In the genomic region with DNA sequence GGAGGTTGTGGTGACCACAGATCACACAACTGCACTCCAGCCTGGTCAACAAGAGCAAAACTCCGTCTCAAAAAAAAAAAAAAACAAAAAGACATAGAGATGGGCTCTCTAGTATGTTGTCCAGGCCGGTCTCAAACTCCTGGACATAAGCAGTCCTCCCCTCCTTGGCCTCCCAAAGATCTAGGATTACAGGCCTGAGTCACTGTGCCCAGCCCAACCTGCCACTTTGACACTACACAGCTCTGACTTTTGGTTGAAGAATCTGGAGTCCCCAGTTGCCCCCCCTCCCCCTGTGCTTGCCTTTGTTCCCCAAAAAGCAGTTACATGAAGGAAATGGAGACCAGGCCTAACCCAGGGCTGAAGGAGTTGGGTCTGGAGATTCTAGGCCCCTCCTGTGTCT, we compare ENCODE assay signal across 1 cellular context.
TF ChIP-seq lines count a peak whose summit lies in the region.

No MANE protein-coding gene starts in this region.

TF ChIP-seq in IMR-90, 13 proteins besides CTCF, POLR2A, EP300 and RAD21:
- TF ChIP-seq SMC3 (IDR thresholded peaks at IDR 0.05; ENCODE audit: low read depth, low read length) (no peak), FOS (IDR thresholded peaks at IDR 0.05; ENCODE audit: low read depth, low read length) (peak; percentile 39; the same call in 1 of the 2 replicates), BHLHE40 (IDR thresholded peaks at IDR 0.05; ENCODE audit: low read depth, low read length) (no peak), MAZ (IDR thresholded peaks at IDR 0.05; ENCODE audit: borderline replicate concordance, low read depth, low read length) (peak; percentile 29; the same call in 1 of the 2 replicates)
